34 cellular contexts compared by ENCODE assay signal in the genomic region with DNA sequence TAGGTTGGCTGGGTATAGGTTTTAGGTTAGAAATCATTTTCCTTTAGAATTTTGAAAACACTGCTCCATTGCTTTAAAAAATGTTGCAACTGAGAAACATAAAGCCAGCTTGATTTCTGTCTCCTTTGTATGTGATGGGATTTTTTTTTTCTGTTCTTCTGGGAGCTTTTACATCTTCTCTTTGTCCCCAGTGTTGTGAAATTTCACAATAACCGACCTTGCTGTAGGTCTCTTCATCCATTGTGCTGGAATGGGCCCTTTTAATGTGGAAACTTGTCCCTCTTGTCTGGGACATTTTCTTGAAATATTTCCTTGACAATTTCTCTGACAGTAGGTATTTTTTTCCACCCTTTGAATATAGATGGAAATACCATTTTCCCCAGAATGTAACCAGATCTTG.
"Had no signal": no experiment of that assay in that cellular context is flagged by ENCODE, and none has a peak within 500 bp of the region (broad histone marks: within the 10 kb centered on the region; RNA-seq: fewer than 3 reads in every experiment).

No MANE protein-coding gene starts in this region.

- ATAC-seq: activated naive CD8-positive, alpha-beta T cell treated with anti-CD3 and anti-CD28 coated beads, Interleukin-2, amount 50 U/mL, for 24 hours; activated T-cell treated with anti-CD3 and anti-CD28 coated beads, Interleukin-2, amount 50 U/mL, for 4 hours had no signal

- H2AFZ ChIP-seq: PC-9 had no signal

- H3K4me3 ChIP-seq: PC-9 had no signal

- DNase-seq: activated B cell treated with CpG ODN at 0.5 μM for 24 hours; activated CD4-positive, alpha-beta memory T cell treated with anti-CD3 and anti-CD28 coated beads for 36 hours; activated CD4-positive, alpha-beta T cell treated with anti-CD3 and anti-CD28 coated beads for 4 hours; activated CD4-positive, alpha-beta T cell treated with anti-CD3 and anti-CD28 coated beads, Interleukin-2, amount 50 U/mL, for 1 hour; activated CD4-positive, CD25-positive, alpha-beta regulatory T cell treated with anti-CD3 and anti-CD28 coated beads, Interleukin-2, amount 50 U/mL, for 72 hours; activated CD8-positive, alpha-beta memory T cell treated with anti-CD3 and anti-CD28 coated beads, Interleukin-2, amount 50 U/mL, for 4 hours; activated effector memory CD4-positive, alpha-beta T cell treated with Interleukin-2 at 50 U/mL for 16 hours; activated naive CD4-positive, alpha-beta T cell treated with anti-CD3 and anti-CD28 coated beads, Interleukin-2, amount 10 ng/mL, durations not matched to agents 7 days and 5 days; activated naive CD8-positive, alpha-beta T cell treated with anti-CD3 and anti-CD28 coated beads, Interleukin-2, amount 50 U/mL, for 24 hours; activated T-cell treated with anti-CD3 and anti-CD28 coated beads for 4 hours; activated T-cell treated with anti-CD3 and anti-CD28 coated beads, Interleukin-2, amount 50 U/mL, for 4 hours; anterior cingulate cortex; central memory CD4-positive, alpha-beta T cell; Kasumi-1; KG1; NCI-H1092 treated with DMSO at 0.1 percent for 48 hours; NCI-H1417; NCI-H187 treated with DMSO at 0.1 percent for 48 hours; NCI-H2081; NCI-H226; NCI-H446 treated with DMSO at 0.1 percent for 48 hours; NCI-H524; NCI-H69; NK-92 treated with Interleukin-12 subunit alpha and Interleukin-12 subunit beta, amount 100 ng/mL, for 24 hours; PC-9; Right ventricle myocardium superior; SW 1271; T-helper 1 cell; T-helper 2 cell; T-helper 9 cell had no signal

- H3K27ac ChIP-seq: RWPE1, VCaP had no signal

- FAIRE-seq: bronchial epithelial cell, RCC 7860 had no signal
